ENCODE assay signal across 22 cellular contexts in the genomic region with DNA sequence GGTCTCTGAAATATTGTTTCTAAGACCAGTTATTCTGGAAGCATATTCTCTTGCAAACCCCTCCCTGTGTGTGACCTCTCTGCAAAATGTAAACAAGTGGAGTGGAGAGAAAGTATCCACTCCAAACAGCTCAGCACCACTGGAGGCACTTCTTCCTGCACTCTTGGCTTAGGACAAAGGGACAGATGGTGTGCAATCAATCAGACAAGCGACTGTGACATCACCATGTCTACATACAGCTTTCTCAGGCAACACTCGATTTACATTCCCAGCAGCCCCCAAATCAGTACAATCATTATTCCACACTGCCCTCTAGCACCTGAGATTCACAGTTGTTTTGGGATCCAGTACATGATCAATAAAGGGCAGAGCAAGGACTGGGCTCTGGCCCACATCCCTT.
DNase-seq lines count a peak whose midpoint lies in the region; ATAC-seq, FAIRE-seq and TF ChIP-seq lines count a peak whose summit lies in the region.
"Had no signal": no experiment of that assay in that cellular context is flagged by ENCODE, and none has a peak within 500 bp of the region (broad histone marks: within the 10 kb centered on the region; RNA-seq: fewer than 3 reads in every experiment).

No MANE protein-coding gene starts in this region.

- H3K27me3 ChIP-seq in SJCRH30 (no peaks in the 10 kb centered on the region), adrenal gland (no peaks in the 10 kb centered on the region)
- H3K27me3 ChIP-seq: BLaER1 treated with 17β-estradiol and CSF1 and Interleukin-3, amounts not matched to agents 10 nM and 100 nM; heart left ventricle; neutrophil; SJSA1; vagina had no signal

- H3K36me3 ChIP-seq in SJCRH30: no peaks in the 10 kb centered on the region
- H3K36me3 ChIP-seq in adrenal gland (replicated peaks in 1 of 2): no peaks in the 10 kb centered on the region
- H3K36me3 ChIP-seq: BLaER1 treated with 17β-estradiol and CSF1 and Interleukin-3, amounts not matched to agents 10 nM and 100 nM; heart left ventricle; neutrophil; SJSA1; vagina had no signal

- no peaks in the 10 kb centered on the region for H3K9me3 ChIP-seq in SJCRH30 (replicated peaks)
- no peaks in the 10 kb centered on the region for H3K9me3 ChIP-seq in adrenal gland (replicated peaks in 1 of 3)
- H3K9me3 ChIP-seq: BLaER1 treated with 17β-estradiol and CSF1 and Interleukin-3, amounts not matched to agents 10 nM and 100 nM; heart left ventricle; neutrophil; SJSA1; vagina had no signal

- FAIRE-seq in frontal cortex (lab: Jason Lieb, UNC): no peak
- FAIRE-seq: astrocyte, GM18507 had no signal

- DNase-seq in DMS 273 treated with DMSO at 0.1 percent for 48 hours (lab: John Stamatoyannopoulos, UW): peak; percentile 64
- peak; percentile 89 for DNase-seq in NCI-H1694 (lab: John Stamatoyannopoulos, UW)
- DNase-seq in NCI-H510A treated with DMSO at 0.1 percent for 48 hours (lab: John Stamatoyannopoulos, UW): peak; percentile 97
- peak; percentile 59 to 79 for DNase-seq in SJCRH30
- DNase-seq in frontal cortex (ENCODE audit: low spot score in 2 of 2): no peak
- DNase-seq in adrenal gland: no peak
- DNase-seq: activated CD4-positive, alpha-beta memory T cell treated with anti-CD3 and anti-CD28 coated beads, Interleukin-2, amount 10 ng/mL, durations not matched to agents 7 days and 5 days; activated naive CD4-positive, alpha-beta T cell treated with anti-CD3 and anti-CD28 coated beads, Interleukin-2, amount 50 U/mL, for 16 hours; activated T-cell treated with anti-CD3 and anti-CD28 coated beads, Interleukin-2, amount 50 U/mL, for 24 hours; effector memory CD8-positive, alpha-beta T cell; heart left ventricle; immature natural killer cell; IMR-90; OCI-M1 had no signal

- peaks cover 21% of the 10 kb centered on the region for H3K4me1 ChIP-seq in SJCRH30
- no peaks in the 10 kb centered on the region for H3K4me1 ChIP-seq in adrenal gland (replicated peaks in 1 of 2)
- H3K4me1 ChIP-seq: heart left ventricle, SJSA1, vagina had no signal

- no peak for TF ChIP-seq POLR2A in adrenal gland (IDR thresholded peaks at IDR 0.05)

- 60 to 78% (median 72%) methylated on average over 2 of the region's 2 CpGs for WGBS in adrenal gland, 4 donors

- peak overlapping the region; percentile 37 for H3K27ac ChIP-seq in SJCRH30
- no peak overlapping the region for H3K27ac ChIP-seq in adrenal gland
- H3K27ac ChIP-seq: BLaER1 treated with 17β-estradiol and CSF1 and Interleukin-3, amounts not matched to agents 10 nM and 100 nM; heart left ventricle; neutrophil; SJSA1; vagina had no signal

- ATAC-seq in GM18861 (IDR thresholded peaks at IDR 0.05; ENCODE audit: unreplicated experiment): no peak
- no peak for ATAC-seq in GM18511 (IDR thresholded peaks at IDR 0.05; ENCODE audit: unreplicated experiment)
- ATAC-seq: effector memory CD8-positive, alpha-beta T cell; heart left ventricle had no signal

- no peak overlapping the region for H3K4me3 ChIP-seq in SJCRH30
- H3K4me3 ChIP-seq in adrenal gland: no peak overlapping the region
- H3K4me3 ChIP-seq: BLaER1 treated with 17β-estradiol and CSF1 and Interleukin-3, amounts not matched to agents 10 nM and 100 nM; heart left ventricle; SJSA1; vagina had no signal

- intact Hi-C loops in adrenal gland (cut with DNase I): no loop called here

- no peak for TF ChIP-seq CTCF in adrenal gland (IDR thresholded peaks at IDR 0.05)

Comparison
In these comparisons a context has a peak if more than half of its experiments do, and no peak if none do; other contexts are left out.
1. DNase-seq: peak in DMS 273 treated with DMSO at 0.1 percent for 48 hours (single experiment), NCI-H1694 (single experiment), NCI-H510A treated with DMSO at 0.1 percent for 48 hours (single experiment) and SJCRH30 (2 of 2); none in frontal cortex (0 of 2) and adrenal gland (0 of 7).